Comparison of ENCODE assay signal across 8 cellular contexts in genomic region chr19:47778089-47778953, GRCh38. TPM values are rescaled to one million over a fixed set of nuclear protein-coding genes. Genes with fewer than 3 reads are reported as not detected.
DNase-seq lines count a peak whose midpoint lies in the region; ATAC-seq lines count a peak whose summit lies in the region.

Gene SELENOW (plus strand): TSS chr19:47778703. CDS start chr19:47778786, 83 bp downstream.

- peak within 1 kb of the TSS; percentile 100 for H3K27ac ChIP-seq in cingulate gyrus (ENCODE audit: low read depth, low read length)

- peak; percentile 74 for DNase-seq in NK-92 treated with Interleukin-12 subunit alpha and Interleukin-12 subunit beta, amount 100 ng/mL, for 24 hours (lab: John Stamatoyannopoulos, UW)
- DNase-seq in NK-92 (lab: John Stamatoyannopoulos, UW; ENCODE audit: unreplicated experiment) (no peak), NCI-H345 treated with DMSO at 0.1 percent for 48 hours (lab: John Stamatoyannopoulos, UW; ENCODE audit: unreplicated experiment) (peak; percentile 32), left colon (peak; percentile 81 to 88)
- DNase-seq in activated CD4-positive, alpha-beta T cell treated with anti-CD3 and anti-CD28 coated beads for 48 hours: peak; percentile 85
- DNase-seq in stimulated activated CD4-positive, alpha-beta T cell treated with anti-CD3 and anti-CD28 coated beads, Interleukin-1b, Interleukin-23, amount 100 ng/mL, for 4 hours (ENCODE audit: low read depth in 2 of 2): peak; percentile 60 to 73

- intact Hi-C loops in left colon (cut with DNase I, micrococcal nuclease): no loop called here

- ATAC-seq in HG03175 (IDR thresholded peaks at IDR 0.05; ENCODE audit: unreplicated experiment) (peak; percentile 77), left colon (peak; percentile 79)

RNA-seq across cellular contexts. Expression of gene SELENOW, which starts in this region (rescaled TPM):
- total RNA-seq in left colon: 100 to 1,000 TPM; 274 to 323 TPM
